13 cellular contexts compared by ENCODE assay signal in the genomic region with DNA sequence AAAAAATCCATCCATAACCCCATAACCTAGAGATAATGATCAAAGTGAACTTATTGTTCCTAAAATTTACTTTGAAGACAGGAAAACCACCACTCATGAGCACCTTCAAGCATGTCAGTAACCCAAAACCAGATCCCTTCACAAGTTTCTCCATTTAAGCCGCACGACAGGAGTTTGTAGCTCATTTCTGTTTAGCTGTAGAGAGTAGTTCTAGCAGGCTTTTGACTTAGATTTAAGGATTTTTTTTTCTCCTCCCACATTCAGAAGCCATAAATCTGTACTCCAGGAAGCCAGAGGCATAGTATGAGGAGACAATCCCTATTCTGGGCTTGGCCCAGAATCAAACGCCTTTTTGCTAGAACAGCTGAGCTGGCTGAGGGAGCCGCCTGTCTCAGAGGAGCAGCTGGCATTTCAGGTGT. TPM values are rescaled to one million over a fixed set of nuclear protein-coding genes. Genes with fewer than 3 reads are reported as not detected.
DNase-seq lines count a peak whose midpoint lies in the region; ATAC-seq lines count a peak whose summit lies in the region.
"Had no signal": no experiment of that assay in that cellular context is flagged by ENCODE, and none has a peak within 500 bp of the region (broad histone marks: within the 10 kb centered on the region; RNA-seq: fewer than 3 reads in every experiment).

No MANE protein-coding gene starts in this region.

- no peak for DNase-seq in activated naive CD8-positive, alpha-beta T cell treated with anti-CD3 and anti-CD28 coated beads for 36 hours
- DNase-seq in SK-N-MC (ENCODE audit: low read depth, low spot score), result no peak
- DNase-seq in islet precursor cell, result peak; percentile 19
- DNase-seq in NCI-H1930 (lab: John Stamatoyannopoulos, UW), result no peak
- DNase-seq: activated CD4-positive, alpha-beta T cell treated with anti-CD3 and anti-CD28 coated beads, Interleukin-2, amount 50 U/mL, for 48 hours; gastrocnemius medialis; Karpas-422; Right ventricle myocardium superior had no signal

- peaks cover 6% of the 10 kb centered on the region for H3K36me3 Mint-ChIP-seq in activated naive CD8-positive, alpha-beta T cell
- peaks cover 18% of the 10 kb centered on the region for H3K36me3 Mint-ChIP-seq in activated naive CD8-positive, alpha-beta T cell treated with anti-CD3 and anti-CD28 coated beads for 36 hours

- no peak overlapping the region for H3K9ac ChIP-seq in SK-N-MC (ENCODE audit: insufficient read length)

- no peaks in the 10 kb centered on the region for H3K9me3 Mint-ChIP-seq in activated naive CD8-positive, alpha-beta T cell (ENCODE audit: low read depth)
- no peaks in the 10 kb centered on the region for H3K9me3 Mint-ChIP-seq in activated naive CD8-positive, alpha-beta T cell treated with anti-CD3 and anti-CD28 coated beads for 36 hours

- no peaks in the 10 kb centered on the region; the same call in 1 of the 2 replicates for H3K36me3 ChIP-seq in SK-N-MC (ENCODE audit: insufficient read depth, low read length)

- no peak for ATAC-seq in GM21723 (IDR thresholded peaks at IDR 0.05; ENCODE audit: unreplicated experiment)
- no peak for ATAC-seq in GM21529 (IDR thresholded peaks at IDR 0.05; ENCODE audit: unreplicated experiment)

- no peak overlapping the region for H3K27ac Mint-ChIP-seq in activated naive CD8-positive, alpha-beta T cell
- no peak overlapping the region for H3K27ac Mint-ChIP-seq in activated naive CD8-positive, alpha-beta T cell treated with anti-CD3 and anti-CD28 coated beads for 36 hours
- H3K27ac Mint-ChIP-seq: B cell had no signal

- H3K4me3 Mint-ChIP-seq in activated naive CD8-positive, alpha-beta T cell, result peak overlapping the region; percentile 57
- no peak overlapping the region for H3K4me3 Mint-ChIP-seq in activated naive CD8-positive, alpha-beta T cell treated with anti-CD3 and anti-CD28 coated beads for 36 hours
- H3K4me3 Mint-ChIP-seq: B cell had no signal

- peaks cover 42% of the 10 kb centered on the region for H3K4me1 Mint-ChIP-seq in activated naive CD8-positive, alpha-beta T cell (ENCODE audit: low read depth)
- peaks cover 28% of the 10 kb centered on the region for H3K4me1 Mint-ChIP-seq in activated naive CD8-positive, alpha-beta T cell treated with anti-CD3 and anti-CD28 coated beads for 36 hours

- H3K27me3 Mint-ChIP-seq in activated naive CD8-positive, alpha-beta T cell, result peaks cover 5% of the 10 kb centered on the region
- H3K27me3 Mint-ChIP-seq in activated naive CD8-positive, alpha-beta T cell treated with anti-CD3 and anti-CD28 coated beads for 36 hours, result peaks cover 16% of the 10 kb centered on the region
- H3K27me3 Mint-ChIP-seq: B cell had no signal

- peak overlapping the region; percentile 36; the same call in 1 of the 2 replicates for H3K27ac ChIP-seq in SK-N-MC
- H3K27ac ChIP-seq: HL-60 had no signal

- no peaks in the 10 kb centered on the region for H3K9me3 ChIP-seq in SK-N-MC (ENCODE audit: low read depth, low read length)
- H3K9me3 ChIP-seq: gastrocnemius medialis had no signal

- H3K4me3 ChIP-seq in SK-N-MC, result no peak overlapping the region
- H3K4me3 ChIP-seq: gastrocnemius medialis had no signal

RNA-seq across cellular contexts. Expression of gene TOMM20, which starts 25.6 kb away (rescaled TPM):
- total RNA-seq in activated naive CD8-positive, alpha-beta T cell treated with anti-CD3 and anti-CD28 coated beads for 36 hours, result 100 to 1,000 TPM; 131 to 150 TPM

RNA-seq across cellular contexts. Expression of gene RBM34, which starts 58.0 kb away (rescaled TPM):
- total RNA-seq in activated naive CD8-positive, alpha-beta T cell treated with anti-CD3 and anti-CD28 coated beads for 36 hours, result 100 to 1,000 TPM; 143 to 156 TPM
